In the genomic region with DNA sequence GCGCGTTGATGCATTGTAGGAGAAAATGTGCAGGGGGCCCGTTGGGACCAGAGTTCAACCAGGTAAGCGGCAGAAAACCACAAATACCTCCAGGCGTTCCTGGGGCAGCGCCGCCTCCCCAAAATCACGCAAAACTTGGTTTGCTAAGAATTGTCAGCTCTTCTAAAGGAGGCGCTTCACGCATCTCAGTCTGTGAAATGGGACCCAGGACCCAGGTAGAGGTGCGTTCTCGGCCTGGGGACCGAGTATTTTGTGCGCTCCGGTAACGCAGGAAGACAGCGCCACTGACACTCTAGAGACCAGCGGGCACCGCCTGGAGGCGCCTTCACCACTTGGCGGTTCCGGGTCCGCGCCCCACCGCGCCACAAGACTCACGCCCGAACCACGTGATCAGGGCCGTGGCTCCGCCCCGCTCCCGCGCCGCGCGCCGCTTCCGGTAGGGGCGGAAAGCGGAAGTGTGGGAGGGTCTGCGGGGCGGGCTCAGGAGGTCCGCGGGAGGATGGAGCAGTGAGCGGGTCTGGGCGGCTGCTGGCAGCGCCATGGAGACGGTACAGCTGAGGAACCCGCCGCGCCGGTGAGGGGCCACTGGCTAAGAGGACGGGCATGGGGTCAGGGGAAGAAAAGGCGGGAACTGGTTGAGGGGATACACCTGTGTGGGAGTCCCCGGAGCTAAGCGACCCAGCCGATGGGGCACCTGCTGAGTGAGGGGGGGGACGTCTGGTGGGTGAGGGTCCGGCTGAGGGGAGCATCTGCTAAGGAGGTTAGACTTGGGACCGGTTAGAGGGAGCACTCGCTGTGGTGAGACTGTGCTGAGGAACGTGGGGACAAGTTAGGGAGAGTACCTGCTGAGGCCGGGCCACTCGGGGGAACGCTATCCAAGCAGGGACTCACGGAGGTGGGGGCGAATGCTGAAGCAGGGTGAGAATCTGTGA, we compare ENCODE assay signal across 8 cellular contexts. TPM values are rescaled to one million over a fixed set of nuclear protein-coding genes. Genes with fewer than 3 reads are reported as not detected.
DNase-seq lines count a peak whose midpoint lies in the region; ATAC-seq and TF ChIP-seq lines count a peak whose summit lies in the region.

A gene (plus strand): TSS at position 483 of the 932 bp plus-strand sequence. CDS start 57 bp downstream, at position 540.

- peaks cover 11% of the 10 kb centered on the region for H3K36me3 Mint-ChIP-seq in Caco-2 (ENCODE audit: insufficient read depth, unreplicated experiment)
- H3K36me3 Mint-ChIP-seq in activated CD8-positive, alpha-beta memory T cell treated with anti-CD3 and anti-CD28 coated beads, Interleukin-2, amount 10 ng/mL, durations not matched to agents 7 days and 5 days = peaks cover 39% of the 10 kb centered on the region

- peak within 1 kb of the TSS; percentile 94 for H3K27ac Mint-ChIP-seq in Caco-2 (ENCODE audit: unreplicated experiment)
- H3K27ac Mint-ChIP-seq in activated CD8-positive, alpha-beta memory T cell treated with anti-CD3 and anti-CD28 coated beads, Interleukin-2, amount 10 ng/mL, durations not matched to agents 7 days and 5 days = peak within 1 kb of the TSS; percentile 98

- H3K4me3 Mint-ChIP-seq in Caco-2 (ENCODE audit: unreplicated experiment) = peak within 1 kb of the TSS; percentile 99
- peak within 1 kb of the TSS; percentile 93 for H3K4me3 Mint-ChIP-seq in activated CD8-positive, alpha-beta memory T cell treated with anti-CD3 and anti-CD28 coated beads, Interleukin-2, amount 10 ng/mL, durations not matched to agents 7 days and 5 days

- BruUV-seq in Caco-2 (replicated peaks; lab: Mats Ljungman, UMichigan) = no TSS peak

- peak within 1 kb of the TSS; percentile 96 for H3K9ac ChIP-seq in endocrine pancreas (ENCODE audit: control insufficient read depth, insufficient read depth, low read length)

- intact Hi-C loops in Caco-2 (cut with micrococcal nuclease; ENCODE audit: unreplicated experiment) = loop anchor here (2.0 kb wide), 2 partner anchors 51 to 55 kb away; a partner anchor contains a TSS

- H3K4me3 ChIP-seq in Caco-2 (ENCODE audit: low read depth, low read length) (peak within 1 kb of the TSS; percentile 64), endocrine pancreas (ENCODE audit: control insufficient read depth, insufficient read depth, low read length) (peak within 1 kb of the TSS; percentile 28)

- H3K4me1 ChIP-seq in Caco-2 = peaks cover 39% of the 10 kb centered on the region
- peaks cover 9% of the 10 kb centered on the region for H3K4me1 ChIP-seq in endocrine pancreas (ENCODE audit: control insufficient read depth, insufficient read depth, low read length)

- H3K36me3 ChIP-seq in Caco-2 (ENCODE audit: control insufficient read depth, insufficient read depth, low read length) (no peaks in the 10 kb centered on the region; the same call in 1 of the 2 replicates), endocrine pancreas (ENCODE audit: control insufficient read depth, insufficient read depth, low read length) (no peaks in the 10 kb centered on the region)

- no peaks in the 10 kb centered on the region for H3K9me3 Mint-ChIP-seq in Caco-2 (ENCODE audit: unreplicated experiment)
- H3K9me3 Mint-ChIP-seq in activated CD8-positive, alpha-beta memory T cell treated with anti-CD3 and anti-CD28 coated beads, Interleukin-2, amount 10 ng/mL, durations not matched to agents 7 days and 5 days (ENCODE audit: low read depth) = no peaks in the 10 kb centered on the region

- POLR2A ChIA-PET in Caco-2 (lab: Charles Lee) = interaction anchor here (1.0 to 2.0 kb wide), 2 partner anchors 10 to 19 kb away, joined by 4 to 5 read pairs; no protein-coding TSS in a partner anchor

- H3K4me1 Mint-ChIP-seq in Caco-2 (ENCODE audit: low read depth, unreplicated experiment) = peaks cover 39% of the 10 kb centered on the region
- H3K4me1 Mint-ChIP-seq in activated CD8-positive, alpha-beta memory T cell treated with anti-CD3 and anti-CD28 coated beads, Interleukin-2, amount 10 ng/mL, durations not matched to agents 7 days and 5 days = peaks cover 72% of the 10 kb centered on the region

- TF ChIP-seq CTCF in Caco-2 (IDR thresholded peaks at IDR 0.05; ENCODE audit: insufficient read depth in 1 of 2, low read depth in 1 of 2, low read length in 1 of 2, severe bottlenecking in 1 of 2, unreplicated experiment in 1 of 2) = peak; percentile 40 to 90

- ATAC-seq in GM21367 (IDR thresholded peaks at IDR 0.05; ENCODE audit: unreplicated experiment) = peak; percentile 48
- peak; percentile 83 for ATAC-seq in activated CD8-positive, alpha-beta memory T cell treated with anti-CD3 and anti-CD28 coated beads, Interleukin-2, amount 10 ng/mL, durations not matched to agents 7 days and 5 days

- no peaks in the 10 kb centered on the region for H3K27me3 ChIP-seq in Caco-2 (replicated peaks; ENCODE audit: control insufficient read depth, insufficient read depth, low read length)
- H3K27me3 ChIP-seq in endocrine pancreas (ENCODE audit: control insufficient read depth, insufficient read depth, low read length) = no peaks in the 10 kb centered on the region

- DNase-seq in Caco-2 (peak; percentile 99 to 100), HUDEP-2 (lab: John Stamatoyannopoulos, UW; ENCODE audit: unreplicated experiment in 76 of 76) (peak in 75 of 76 experiments; percentile 16 to 95 (median 88)), NOMO-1 treated with dmso at 0.1 percent for 144 hours (lab: John Stamatoyannopoulos, UW; ENCODE audit: unreplicated experiment) (peak; percentile 89), mesenteric fat pad (ENCODE audit: low spot score) (peak; percentile 98)
- DNase-seq in activated CD8-positive, alpha-beta memory T cell treated with anti-CD3 and anti-CD28 coated beads, Interleukin-2, amount 10 ng/mL, durations not matched to agents 7 days and 5 days = peak; percentile 96
- DNase-seq in stimulated activated CD8-positive, alpha-beta memory T cell treated with anti-CD3 and anti-CD28 coated beads, Interleukin-15, amount 100 ng/mL, for 4 hours (ENCODE audit: low read depth in 2 of 2) = peak; percentile 87 to 93

- CTCF ChIA-PET in Caco-2 (lab: Charles Lee) = interaction anchor here (0.5 to 1.4 kb wide), 5 partner anchors 11 to 325 kb away, joined by 3 to 4 read pairs (median 3); no protein-coding TSS in a partner anchor
- CTCF ChIA-PET in activated CD8-positive, alpha-beta memory T cell treated with anti-CD3 and anti-CD28 coated beads, Interleukin-2, amount 10 ng/mL, durations not matched to agents 7 days and 5 days (lab: Charles Lee) = interaction anchor here (1.1 to 5.6 kb wide), 6 partner anchors 12 to 78 kb away, joined by 3 to 31 read pairs (median 5); no protein-coding TSS in a partner anchor

- H3K9me3 ChIP-seq in Caco-2 (no peaks in the 10 kb centered on the region), endocrine pancreas (ENCODE audit: control insufficient read depth, low read length) (no peaks in the 10 kb centered on the region)

- no peaks in the 10 kb centered on the region for H3K27me3 Mint-ChIP-seq in Caco-2 (ENCODE audit: insufficient read depth, unreplicated experiment)
- H3K27me3 Mint-ChIP-seq in activated CD8-positive, alpha-beta memory T cell treated with anti-CD3 and anti-CD28 coated beads, Interleukin-2, amount 10 ng/mL, durations not matched to agents 7 days and 5 days = no peaks in the 10 kb centered on the region

RNA-seq across cellular contexts. Expression of the gene that starts here (rescaled TPM):
- 68.3 and 74.7 TPM in 2 replicates for total RNA-seq in Caco-2 (2022)
- 100 to 1,000 TPM; 151 to 170 TPM for total RNA-seq in activated CD8-positive, alpha-beta memory T cell treated with anti-CD3 and anti-CD28 coated beads, Interleukin-2, amount 10 ng/mL, durations not matched to agents 7 days and 5 days
- total RNA-seq in mesenteric fat pad = 34.4 TPM

Comparison
In these comparisons a context has a peak if more than half of its experiments do, and no peak if none do; other contexts are left out.
1. Peak in every context shown above with its lines: DNase-seq, ATAC-seq and H3K4me3 ChIP-seq.